ENCODE assay signal across 9 cellular contexts in genomic region chr3:33144433-33144832, GRCh38. TPM values are rescaled to one million over a fixed set of nuclear protein-coding genes. Genes with fewer than 3 reads are reported as not detected.
DNase-seq lines count a peak whose midpoint lies in the region; ATAC-seq lines count a peak whose summit lies in the region.
"Had no signal": no experiment of that assay in that cellular context is flagged by ENCODE, and none has a peak within 500 bp of the region (broad histone marks: within the 10 kb centered on the region; RNA-seq: fewer than 3 reads in every experiment).

No MANE protein-coding gene starts in this region.

- peak overlapping the region in 2 of 7 donors; percentile 17 to 55 for H3K27ac Mint-ChIP-seq in CD4-positive, alpha-beta memory T cell
- H3K27ac Mint-ChIP-seq in IgD-negative memory B cell = peak overlapping the region in 2 of 3 donors; percentile 43 to 50
- H3K27ac Mint-ChIP-seq in activated T-helper 1 cell treated with anti-CD3 and anti-CD28 coated beads, Interleukin-12 subunit alpha, Interleukin-12 subunit beta, Interleukin-2, Interleukin-4 antibody, amounts not matched to agents 30 ng/mL and 10 ng/mL and 1 ng/mL, durations not matched to agents 14 hours and 24 hours and 36 hours = no peak overlapping the region

- no peaks in the 10 kb centered on the region for H3K27me3 Mint-ChIP-seq in CD4-positive, alpha-beta memory T cell
- H3K27me3 Mint-ChIP-seq in IgD-negative memory B cell = no peaks in the 10 kb centered on the region
- H3K27me3 Mint-ChIP-seq in activated T-cell treated with anti-CD3 and anti-CD28 coated beads, Interleukin-2, amount 50 U/mL, for 4 hours (ENCODE audit: low read depth) = no peaks in the 10 kb centered on the region
- peaks cover 3% of the 10 kb centered on the region for H3K27me3 Mint-ChIP-seq in activated T-helper 1 cell treated with anti-CD3 and anti-CD28 coated beads, Interleukin-12 subunit alpha, Interleukin-12 subunit beta, Interleukin-2, Interleukin-4 antibody, amounts not matched to agents 30 ng/mL and 10 ng/mL and 1 ng/mL, durations not matched to agents 14 hours and 24 hours and 36 hours (ENCODE audit: insufficient read depth)

- H3K4me1 ChIP-seq in CD4-positive, alpha-beta memory T cell (ENCODE audit: insufficient read depth, low read length) = no peaks in the 10 kb centered on the region

- CTCF ChIA-PET in CD4-positive, alpha-beta memory T cell (lab: Charles Lee; ENCODE audit: partially characterized antibody) = interaction anchor here (0.7 to 3.8 kb wide), 4 partner anchors 11 to 643 kb away, joined by 3 to 26 read pairs (median 4); no protein-coding TSS in a partner anchor

- ATAC-seq in activated T-cell treated with anti-CD3 and anti-CD28 coated beads, Interleukin-2, amount 50 U/mL, for 4 hours = peak in 1 of 2 donors; percentile 43
- no peak for ATAC-seq in HG02588 (IDR thresholded peaks at IDR 0.05; ENCODE audit: unreplicated experiment)

- peak in 3 of 5 donors; percentile 7 to 19 (median 13) for DNase-seq in CD4-positive, alpha-beta memory T cell
- peak; percentile 9 for DNase-seq in activated T-cell treated with anti-CD3 and anti-CD28 coated beads, Interleukin-2, amount 50 U/mL, for 4 hours
- peak; percentile 14 to 22 for DNase-seq in lung microvascular endothelial cell (ENCODE audit: low read depth in 2 of 2)
- DNase-seq in hippocampal formation (lab: John Stamatoyannopoulos, UW) = no peak
- no peak for DNase-seq in HK-2 (ENCODE audit: unreplicated experiment)
- no peak for DNase-seq in activated T-helper 1 cell treated with anti-CD3 and anti-CD28 coated beads, Interleukin-12 subunit alpha, Interleukin-12 subunit beta, Interleukin-2, Interleukin-4 antibody, amounts not matched to agents 30 ng/mL and 10 ng/mL and 1 ng/mL, durations not matched to agents 14 hours and 24 hours and 36 hours (ENCODE audit: low spot score)
- DNase-seq: Kasumi-1 had no signal

- H3K9me3 ChIP-seq in CD4-positive, alpha-beta memory T cell (ENCODE audit: control insufficient read depth in 1 of 2, low read length in 2 of 2) = no peaks in the 10 kb centered on the region

- POLR2A ChIA-PET in CD4-positive, alpha-beta memory T cell (lab: Charles Lee; ENCODE audit: partially characterized antibody) = no interaction called here

- H3K4me3 Mint-ChIP-seq in CD4-positive, alpha-beta memory T cell = no peak overlapping the region
- no peak overlapping the region for H3K4me3 Mint-ChIP-seq in IgD-negative memory B cell
- no peak overlapping the region for H3K4me3 Mint-ChIP-seq in activated T-cell treated with anti-CD3 and anti-CD28 coated beads, Interleukin-2, amount 50 U/mL, for 4 hours
- H3K4me3 Mint-ChIP-seq in activated T-helper 1 cell treated with anti-CD3 and anti-CD28 coated beads, Interleukin-12 subunit alpha, Interleukin-12 subunit beta, Interleukin-2, Interleukin-4 antibody, amounts not matched to agents 30 ng/mL and 10 ng/mL and 1 ng/mL, durations not matched to agents 14 hours and 24 hours and 36 hours = no peak overlapping the region

- intact Hi-C loops in CD4-positive, alpha-beta memory T cell (cut with micrococcal nuclease) = loop anchor here (1.0 kb wide), 1 partner anchor 197 kb away; no protein-coding TSS in a partner anchor
- intact Hi-C loops in activated T-helper 1 cell treated with anti-CD3 and anti-CD28 coated beads, Interleukin-12 subunit alpha, Interleukin-12 subunit beta, Interleukin-2, Interleukin-4 antibody, amounts not matched to agents 30 ng/mL and 10 ng/mL and 1 ng/mL, durations not matched to agents 14 hours and 24 hours and 36 hours (cut with micrococcal nuclease) = no loop called here

- H3K36me3 ChIP-seq in CD4-positive, alpha-beta memory T cell (ENCODE audit: insufficient read depth, low read length) = peaks cover 5% of the 10 kb centered on the region

- no peaks in the 10 kb centered on the region for H3K9me3 Mint-ChIP-seq in CD4-positive, alpha-beta memory T cell
- H3K9me3 Mint-ChIP-seq in IgD-negative memory B cell = no peaks in the 10 kb centered on the region
- no peaks in the 10 kb centered on the region for H3K9me3 Mint-ChIP-seq in activated T-cell treated with anti-CD3 and anti-CD28 coated beads, Interleukin-2, amount 50 U/mL, for 4 hours
- H3K9me3 Mint-ChIP-seq in activated T-helper 1 cell treated with anti-CD3 and anti-CD28 coated beads, Interleukin-12 subunit alpha, Interleukin-12 subunit beta, Interleukin-2, Interleukin-4 antibody, amounts not matched to agents 30 ng/mL and 10 ng/mL and 1 ng/mL, durations not matched to agents 14 hours and 24 hours and 36 hours = no peaks in the 10 kb centered on the region

- no peak overlapping the region for H3K4me3 ChIP-seq in CD4-positive, alpha-beta memory T cell (ENCODE audit: low read length in 2 of 2)

- peaks cover 33 to 49% of the 10 kb centered on the region in 2 donors for H3K36me3 Mint-ChIP-seq in CD4-positive, alpha-beta memory T cell
- peaks cover 16% of the 10 kb centered on the region for H3K36me3 Mint-ChIP-seq in IgD-negative memory B cell
- peaks cover 20% of the 10 kb centered on the region for H3K36me3 Mint-ChIP-seq in activated T-cell treated with anti-CD3 and anti-CD28 coated beads, Interleukin-2, amount 50 U/mL, for 4 hours (ENCODE audit: insufficient read depth)
- H3K36me3 Mint-ChIP-seq in activated T-helper 1 cell treated with anti-CD3 and anti-CD28 coated beads, Interleukin-12 subunit alpha, Interleukin-12 subunit beta, Interleukin-2, Interleukin-4 antibody, amounts not matched to agents 30 ng/mL and 10 ng/mL and 1 ng/mL, durations not matched to agents 14 hours and 24 hours and 36 hours (ENCODE audit: low read depth) = peaks cover 5% of the 10 kb centered on the region

- H3K27ac ChIP-seq in CD4-positive, alpha-beta memory T cell (ENCODE audit: low read depth, low read length) = no peak overlapping the region

- no peaks in the 10 kb centered on the region for H3K27me3 ChIP-seq in CD4-positive, alpha-beta memory T cell (ENCODE audit: insufficient read depth, low read length)

- H3K4me1 Mint-ChIP-seq in CD4-positive, alpha-beta memory T cell = peaks cover 0 to 5% (median 1%) of the 10 kb centered on the region in 4 donors
- H3K4me1 Mint-ChIP-seq in IgD-negative memory B cell = peaks cover 0 to 7% (median 4%) of the 10 kb centered on the region in 3 donors
- no peaks in the 10 kb centered on the region for H3K4me1 Mint-ChIP-seq in activated T-cell treated with anti-CD3 and anti-CD28 coated beads, Interleukin-2, amount 50 U/mL, for 4 hours (ENCODE audit: low read depth)
- H3K4me1 Mint-ChIP-seq in activated T-helper 1 cell treated with anti-CD3 and anti-CD28 coated beads, Interleukin-12 subunit alpha, Interleukin-12 subunit beta, Interleukin-2, Interleukin-4 antibody, amounts not matched to agents 30 ng/mL and 10 ng/mL and 1 ng/mL, durations not matched to agents 14 hours and 24 hours and 36 hours (ENCODE audit: low read depth) = no peaks in the 10 kb centered on the region

RNA-seq across cellular contexts. Expression of gene CRTAP, which starts 30.6 kb away (rescaled TPM):
- total RNA-seq in CD4-positive, alpha-beta memory T cell = 10 to 100 TPM; 75.4 to 84.4 TPM
- 100 to 1,000 TPM in 1 of 2 donors, 10 to 100 TPM in 1; 100.0 to 109 TPM for polyA plus RNA-seq in CD4-positive, alpha-beta memory T cell
- 88.0 TPM for polyA plus RNA-seq in IgD-negative memory B cell
- total RNA-seq in activated T-cell treated with anti-CD3 and anti-CD28 coated beads, Interleukin-2, amount 50 U/mL, for 4 hours = 10 to 100 TPM; 16.3 to 21.9 (median 21.7) TPM
- total RNA-seq in lung microvascular endothelial cell = 60.1 and 124 TPM in 2 replicates
- total RNA-seq in activated T-helper 1 cell treated with anti-CD3 and anti-CD28 coated beads, Interleukin-12 subunit alpha, Interleukin-12 subunit beta, Interleukin-2, Interleukin-4 antibody, amounts not matched to agents 30 ng/mL and 10 ng/mL and 1 ng/mL, durations not matched to agents 14 hours and 24 hours and 36 hours = 30.3 and 33.2 TPM in 2 replicates

RNA-seq across cellular contexts. Expression of gene GLB1, which starts 47.5 kb away (rescaled TPM):
- total RNA-seq in CD4-positive, alpha-beta memory T cell = 10 to 100 TPM; 45.8 to 47.0 TPM
- 10 to 100 TPM; 43.6 to 46.8 TPM for polyA plus RNA-seq in CD4-positive, alpha-beta memory T cell
- 42.6 TPM for polyA plus RNA-seq in IgD-negative memory B cell
- total RNA-seq in activated T-cell treated with anti-CD3 and anti-CD28 coated beads, Interleukin-2, amount 50 U/mL, for 4 hours = 10 to 100 TPM; 25.1 to 37.7 (median 34.2) TPM
- 44.2 and 45.2 TPM in 2 replicates for total RNA-seq in lung microvascular endothelial cell
- total RNA-seq in activated T-helper 1 cell treated with anti-CD3 and anti-CD28 coated beads, Interleukin-12 subunit alpha, Interleukin-12 subunit beta, Interleukin-2, Interleukin-4 antibody, amounts not matched to agents 30 ng/mL and 10 ng/mL and 1 ng/mL, durations not matched to agents 14 hours and 24 hours and 36 hours = 51.7 and 65.0 TPM in 2 replicates

RNA-seq across cellular contexts. Expression of gene TMPPE, which starts 47.5 kb away (rescaled TPM):
- total RNA-seq in CD4-positive, alpha-beta memory T cell = 10 to 100 TPM; 12.9 to 13.6 TPM
- 1 to 10 TPM in 1 of 2 donors, under 1 TPM in 1; 0.50 to 1.9 TPM for polyA plus RNA-seq in CD4-positive, alpha-beta memory T cell
- polyA plus RNA-seq in IgD-negative memory B cell = 2.0 TPM
- total RNA-seq in activated T-cell treated with anti-CD3 and anti-CD28 coated beads, Interleukin-2, amount 50 U/mL, for 4 hours = 10 to 100 TPM; 11.5 to 14.5 (median 11.6) TPM
- total RNA-seq in lung microvascular endothelial cell = 5.9 and 8.9 TPM in 2 replicates
- total RNA-seq in activated T-helper 1 cell treated with anti-CD3 and anti-CD28 coated beads, Interleukin-12 subunit alpha, Interleukin-12 subunit beta, Interleukin-2, Interleukin-4 antibody, amounts not matched to agents 30 ng/mL and 10 ng/mL and 1 ng/mL, durations not matched to agents 14 hours and 24 hours and 36 hours = 14.9 and 15.5 TPM in 2 replicates

Comparison
In these comparisons a context has a peak if more than half of its experiments do, and no peak if none do; other contexts are left out.
1. DNase-seq: peak in CD4-positive, alpha-beta memory T cell (3 of 5), activated T-cell treated with anti-CD3 and anti-CD28 coated beads, Interleukin-2, amount 50 U/mL, for 4 hours (single experiment) and lung microvascular endothelial cell (2 of 2); none in hippocampal formation (0 of 2), HK-2 (single experiment) and activated T-helper 1 cell treated with anti-CD3 and anti-CD28 coated beads, Interleukin-12 subunit alpha, Interleukin-12 subunit beta, Interleukin-2, Interleukin-4 antibody, amounts not matched to agents 30 ng/mL and 10 ng/mL and 1 ng/mL, durations not matched to agents 14 hours and 24 hours and 36 hours (single experiment).